ENCODE assay signal across 11 cellular contexts in genomic region chr17:44971776-44972483, GRCh38.
DNase-seq lines count a peak whose midpoint lies in the region; ATAC-seq and TF ChIP-seq lines count a peak whose summit lies in the region.
"Had no signal": no experiment of that assay in that cellular context is flagged by ENCODE, and none has a peak within 500 bp of the region (broad histone marks: within the 10 kb centered on the region; RNA-seq: fewer than 3 reads in every experiment).

No MANE protein-coding gene starts in this region.

- H3K36me3 ChIP-seq in ES-I3 (ENCODE audit: insufficient read depth, low read length): no peaks in the 10 kb centered on the region
- no peaks in the 10 kb centered on the region for H3K36me3 ChIP-seq in HAP-1 (replicated peaks)
- H3K36me3 ChIP-seq: prostate gland had no signal

- ATAC-seq in central memory CD8-positive, alpha-beta T cell (replicated peaks; ENCODE audit: extremely low read depth, poor library complexity, severe bottlenecking): peak; percentile 34
- ATAC-seq in GM18520 (IDR thresholded peaks at IDR 0.05; ENCODE audit: unreplicated experiment) (no peak), SK-N-SH treated with all-trans-retinoic acid at 6 μM for 48 hours (no peak)

- H3K9me3 Mint-ChIP-seq in T-helper 2 cell treated with Interferon-gamma antibody and Interleukin-4, amounts not matched to agents 5 μg/mL and 100 μg/mL, for 36 hours: no peaks in the 10 kb centered on the region
- no peaks in the 10 kb centered on the region for H3K9me3 Mint-ChIP-seq in central memory CD8-positive, alpha-beta T cell

- H3K4me1 ChIP-seq in ES-I3 (ENCODE audit: insufficient read depth, low read length) (peaks cover 19% of the 10 kb centered on the region; the same call in 1 of the 2 replicates), HAP-1 (peaks cover 5% of the 10 kb centered on the region)
- H3K4me1 ChIP-seq: prostate gland had no signal

- H3K4me3 Mint-ChIP-seq in T-helper 2 cell treated with Interferon-gamma antibody and Interleukin-4, amounts not matched to agents 5 μg/mL and 100 μg/mL, for 36 hours: no peak overlapping the region
- no peak overlapping the region for H3K4me3 Mint-ChIP-seq in central memory CD8-positive, alpha-beta T cell

- H3K9me3 ChIP-seq in ES-I3 (ENCODE audit: control insufficient read depth, insufficient read depth, low read length) (no peaks in the 10 kb centered on the region), HAP-1 (no peaks in the 10 kb centered on the region)
- H3K9me3 ChIP-seq: prostate gland had no signal

- in situ Hi-C loops in HAP-1 (cut with MboI; ENCODE audit: low sequenced_read_pairs): no loop called here

- peaks cover 54% of the 10 kb centered on the region for H3K27me3 Mint-ChIP-seq in T-helper 2 cell treated with Interferon-gamma antibody and Interleukin-4, amounts not matched to agents 5 μg/mL and 100 μg/mL, for 36 hours (ENCODE audit: low read depth)
- peaks cover 44% of the 10 kb centered on the region for H3K27me3 Mint-ChIP-seq in central memory CD8-positive, alpha-beta T cell

- no peaks in the 10 kb centered on the region for H3K36me3 Mint-ChIP-seq in T-helper 2 cell treated with Interferon-gamma antibody and Interleukin-4, amounts not matched to agents 5 μg/mL and 100 μg/mL, for 36 hours (ENCODE audit: low read depth)
- H3K36me3 Mint-ChIP-seq in central memory CD8-positive, alpha-beta T cell (ENCODE audit: insufficient read depth): peaks cover 2% of the 10 kb centered on the region

- no peak overlapping the region for H3K4me3 ChIP-seq in HAP-1
- H3K4me3 ChIP-seq: prostate gland had no signal

- DNase-seq in T-helper 2 cell treated with Interferon-gamma antibody and Interleukin-4, amounts not matched to agents 5 μg/mL and 100 μg/mL, for 36 hours (ENCODE audit: low spot score): peak; percentile 75
- DNase-seq in central memory CD8-positive, alpha-beta T cell (ENCODE audit: low spot score in 2 of 2): no peak
- DNase-seq in stimulated activated CD4-positive, alpha-beta T cell treated with anti-CD3 and anti-CD28 coated beads, Interleukin-1b, Interleukin-23, amount 100 ng/mL, for 48 hours: peak; percentile 86
- no peak for DNase-seq in NCI-H2227 (lab: John Stamatoyannopoulos, UW; ENCODE audit: unreplicated experiment)
- no peak for DNase-seq in HAP-1 (ENCODE audit: low spot score in 2 of 2)
- DNase-seq: glutamatergic neuron, NCI-H510A had no signal

- peak overlapping the region; percentile 52 for H3K9ac ChIP-seq in ES-I3 (ENCODE audit: low read depth, low read length)

- H3K27ac Mint-ChIP-seq in T-helper 2 cell treated with Interferon-gamma antibody and Interleukin-4, amounts not matched to agents 5 μg/mL and 100 μg/mL, for 36 hours: no peak overlapping the region
- H3K27ac Mint-ChIP-seq in central memory CD8-positive, alpha-beta T cell (ENCODE audit: low read depth): no peak overlapping the region

- peaks cover 11% of the 10 kb centered on the region; the same call in 1 of the 2 replicates for H3K27me3 ChIP-seq in HAP-1 (ENCODE audit: low read depth)

- H3K4me1 Mint-ChIP-seq in T-helper 2 cell treated with Interferon-gamma antibody and Interleukin-4, amounts not matched to agents 5 μg/mL and 100 μg/mL, for 36 hours (ENCODE audit: low read depth): peaks cover 19% of the 10 kb centered on the region
- peaks cover 18% of the 10 kb centered on the region for H3K4me1 Mint-ChIP-seq in central memory CD8-positive, alpha-beta T cell

TF ChIP-seq in SK-N-SH treated with all-trans-retinoic acid at 6 μM for 48 hours, 23 proteins besides CTCF, POLR2A, EP300 and RAD21:
- TF ChIP-seq SNAI2 (CRISPR knock-in tag; IDR thresholded peaks at IDR 0.05): no peak
- no peak for TF ChIP-seq OSR1 (CRISPR knock-in tag; IDR thresholded peaks at IDR 0.05)

Comparison
In these comparisons a context has a peak if more than half of its experiments do, and no peak if none do; other contexts are left out.
1. DNase-seq: peak in T-helper 2 cell treated with Interferon-gamma antibody and Interleukin-4, amounts not matched to agents 5 μg/mL and 100 μg/mL, for 36 hours (single experiment) and stimulated activated CD4-positive, alpha-beta T cell treated with anti-CD3 and anti-CD28 coated beads, Interleukin-1b, Interleukin-23, amount 100 ng/mL, for 48 hours (single experiment); none in central memory CD8-positive, alpha-beta T cell (0 of 2), NCI-H2227 (single experiment) and HAP-1 (0 of 2).